Comparison of ENCODE assay signal across 3 cellular contexts in the genomic region with DNA sequence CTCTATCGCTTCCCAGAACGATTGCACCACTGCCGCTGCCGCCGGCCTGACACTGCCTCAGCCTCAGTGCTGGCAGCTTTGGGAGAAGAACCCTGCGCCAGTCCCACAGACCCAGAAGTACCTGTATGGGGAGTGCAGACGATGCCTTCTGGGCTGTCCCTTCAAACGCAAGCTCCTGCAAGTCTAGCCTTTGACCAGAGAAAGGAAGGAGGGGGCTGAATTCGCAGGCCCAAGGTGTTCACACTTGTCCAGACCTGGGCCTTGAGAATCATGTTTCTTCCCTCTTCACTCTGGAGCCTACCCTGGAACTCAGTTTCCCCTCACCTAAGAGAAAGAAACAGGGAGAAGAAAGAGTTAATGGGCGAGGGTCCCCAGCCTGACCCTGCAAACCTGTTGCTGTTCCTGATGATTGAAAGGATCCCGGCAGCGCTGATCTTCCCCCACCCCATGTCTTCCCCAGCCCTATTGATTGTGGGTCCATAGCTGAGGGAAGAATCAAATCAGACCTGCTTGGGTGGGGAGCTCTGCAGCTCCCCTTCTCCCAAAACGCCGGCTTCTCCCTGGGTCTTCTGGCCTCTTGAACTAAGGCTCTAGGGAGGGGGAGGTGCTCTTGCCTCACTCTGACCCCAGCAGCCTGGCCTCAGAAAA.
TF ChIP-seq lines count a peak whose summit lies in the region.

No MANE protein-coding gene starts in this region.

TF ChIP-seq in SK-N-SH, 30 proteins besides CTCF, POLR2A, EP300 and RAD21:
- TF ChIP-seq USF2 (IDR thresholded peaks at IDR 0.05; ENCODE audit: borderline replicate concordance, low read depth, low read length): no peak
- no peak for TF ChIP-seq MXI1 (IDR thresholded peaks at IDR 0.05; ENCODE audit: low read depth, low read length)
- no peak for TF ChIP-seq RXRA (IDR thresholded peaks at IDR 0.05; ENCODE audit: borderline replicate concordance, low read depth)
- TF ChIP-seq GATA2 (CRISPR knock-in tag; IDR thresholded peaks at IDR 0.05): no peak
- no peak for TF ChIP-seq USF1 (IDR thresholded peaks at IDR 0.05; ENCODE audit: borderline replicate concordance, low read depth)
- TF ChIP-seq, protein P1, sequence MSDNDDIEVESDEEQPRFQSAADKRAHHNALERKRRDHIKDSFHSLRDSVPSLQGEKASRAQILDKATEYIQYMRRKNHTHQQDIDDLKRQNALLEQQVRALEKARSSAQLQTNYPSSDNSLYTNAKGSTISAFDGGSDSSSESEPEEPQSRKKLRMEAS (IDR thresholded peaks at IDR 0.05; ENCODE audit: low read depth): no peak
- no peak for TF ChIP-seq FOSL2 (IDR thresholded peaks at IDR 0.05; ENCODE audit: borderline replicate concordance, low read depth)
TF ChIP-seq in SK-N-SH: peak in this region for 0.

TF ChIP-seq in SK-N-SH treated with all-trans-retinoic acid at 6 μM for 48 hours, 23 proteins besides CTCF, POLR2A, EP300 and RAD21:
- TF ChIP-seq ARNTL (CRISPR knock-in tag; IDR thresholded peaks at IDR 0.05; ENCODE audit: borderline replicate concordance, low read depth) (no peak), SNAI2 (CRISPR knock-in tag; IDR thresholded peaks at IDR 0.05) (no peak), TCF4 (CRISPR knock-in tag; IDR thresholded peaks at IDR 0.05; ENCODE audit: borderline replicate concordance) (no peak), BACH2 (CRISPR knock-in tag; IDR thresholded peaks at IDR 0.05; ENCODE audit: borderline replicate concordance) (no peak), ZNF565 (CRISPR knock-in tag; conservative IDR thresholded peaks at IDR 0.05; ENCODE audit: low read depth) (no peak), ZFP3 (CRISPR knock-in tag; IDR thresholded peaks at IDR 0.05) (no peak), ZC3H10 (CRISPR knock-in tag; IDR thresholded peaks at IDR 0.05) (no peak), ZNF70 (CRISPR knock-in tag; IDR thresholded peaks at IDR 0.05) (no peak), ESRRG (CRISPR knock-in tag; IDR thresholded peaks at IDR 0.05) (no peak), OSR1 (CRISPR knock-in tag; IDR thresholded peaks at IDR 0.05) (no peak), CREB5 (CRISPR knock-in tag; IDR thresholded peaks at IDR 0.05; ENCODE audit: low read depth) (no peak), PPARA (CRISPR knock-in tag; IDR thresholded peaks at IDR 0.05; ENCODE audit: borderline replicate concordance) (no peak), ZFP30 (CRISPR knock-in tag; IDR thresholded peaks at IDR 0.05) (no peak), TOX (CRISPR knock-in tag; IDR thresholded peaks at IDR 0.05; ENCODE audit: borderline replicate concordance) (no peak), ISL1 (CRISPR knock-in tag; IDR thresholded peaks at IDR 0.05) (no peak), RARB (CRISPR knock-in tag; IDR thresholded peaks at IDR 0.05) (no peak)
- TF ChIP-seq, protein P2, sequence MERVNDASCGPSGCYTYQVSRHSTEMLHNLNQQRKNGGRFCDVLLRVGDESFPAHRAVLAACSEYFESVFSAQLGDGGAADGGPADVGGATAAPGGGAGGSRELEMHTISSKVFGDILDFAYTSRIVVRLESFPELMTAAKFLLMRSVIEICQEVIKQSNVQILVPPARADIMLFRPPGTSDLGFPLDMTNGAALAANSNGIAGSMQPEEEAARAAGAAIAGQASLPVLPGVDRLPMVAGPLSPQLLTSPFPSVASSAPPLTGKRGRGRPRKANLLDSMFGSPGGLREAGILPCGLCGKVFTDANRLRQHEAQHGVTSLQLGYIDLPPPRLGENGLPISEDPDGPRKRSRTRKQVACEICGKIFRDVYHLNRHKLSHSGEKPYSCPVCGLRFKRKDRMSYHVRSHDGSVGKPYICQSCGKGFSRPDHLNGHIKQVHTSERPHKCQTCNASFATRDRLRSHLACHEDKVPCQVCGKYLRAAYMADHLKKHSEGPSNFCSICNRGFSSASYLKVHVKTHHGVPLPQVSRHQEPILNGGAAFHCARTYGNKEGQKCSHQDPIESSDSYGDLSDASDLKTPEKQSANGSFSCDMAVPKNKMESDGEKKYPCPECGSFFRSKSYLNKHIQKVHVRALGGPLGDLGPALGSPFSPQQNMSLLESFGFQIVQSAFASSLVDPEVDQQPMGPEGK (CRISPR knock-in tag; IDR thresholded peaks at IDR 0.05; ENCODE audit: borderline replicate concordance): no peak
- TF ChIP-seq, protein P3, sequence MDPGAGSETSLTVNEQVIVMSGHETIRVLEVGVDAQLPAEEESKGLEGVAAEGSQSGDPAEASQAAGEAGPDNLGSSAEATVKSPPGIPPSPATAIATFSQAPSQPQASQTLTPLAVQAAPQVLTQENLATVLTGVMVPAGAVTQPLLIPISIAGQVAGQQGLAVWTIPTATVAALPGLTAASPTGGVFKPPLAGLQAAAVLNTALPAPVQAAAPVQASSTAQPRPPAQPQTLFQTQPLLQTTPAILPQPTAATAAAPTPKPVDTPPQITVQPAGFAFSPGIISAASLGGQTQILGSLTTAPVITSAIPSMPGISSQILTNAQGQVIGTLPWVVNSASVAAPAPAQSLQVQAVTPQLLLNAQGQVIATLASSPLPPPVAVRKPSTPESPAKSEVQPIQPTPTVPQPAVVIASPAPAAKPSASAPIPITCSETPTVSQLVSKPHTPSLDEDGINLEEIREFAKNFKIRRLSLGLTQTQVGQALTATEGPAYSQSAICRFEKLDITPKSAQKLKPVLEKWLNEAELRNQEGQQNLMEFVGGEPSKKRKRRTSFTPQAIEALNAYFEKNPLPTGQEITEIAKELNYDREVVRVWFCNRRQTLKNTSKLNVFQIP (CRISPR knock-in tag; IDR thresholded peaks at IDR 0.05; ENCODE audit: borderline replicate concordance, low read depth): no peak

TF ChIP-seq in K562, 482 proteins besides CTCF, POLR2A, EP300 and RAD21 (continues in another document):
- no peak for TF ChIP-seq ETS2 (tag; IDR thresholded peaks at IDR 0.05; ENCODE audit: borderline replicate concordance, poor library complexity, severe bottlenecking)
- no peak for TF ChIP-seq ELK3 (CRISPR knock-in tag; IDR thresholded peaks at IDR 0.05)
- no peak for TF ChIP-seq XRCC4 (IDR thresholded peaks at IDR 0.05; ENCODE audit: extremely low read depth, insufficient read depth, insufficient read length)
- no peak for TF ChIP-seq MIER1 (IDR thresholded peaks at IDR 0.05; ENCODE audit: low read depth)
- TF ChIP-seq, protein P4, sequence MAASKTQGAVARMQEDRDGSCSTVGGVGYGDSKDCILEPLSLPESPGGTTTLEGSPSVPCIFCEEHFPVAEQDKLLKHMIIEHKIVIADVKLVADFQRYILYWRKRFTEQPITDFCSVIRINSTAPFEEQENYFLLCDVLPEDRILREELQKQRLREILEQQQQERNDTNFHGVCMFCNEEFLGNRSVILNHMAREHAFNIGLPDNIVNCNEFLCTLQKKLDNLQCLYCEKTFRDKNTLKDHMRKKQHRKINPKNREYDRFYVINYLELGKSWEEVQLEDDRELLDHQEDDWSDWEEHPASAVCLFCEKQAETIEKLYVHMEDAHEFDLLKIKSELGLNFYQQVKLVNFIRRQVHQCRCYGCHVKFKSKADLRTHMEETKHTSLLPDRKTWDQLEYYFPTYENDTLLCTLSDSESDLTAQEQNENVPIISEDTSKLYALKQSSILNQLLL (CRISPR knock-in tag; IDR thresholded peaks at IDR 0.05; ENCODE audit: borderline replicate concordance): no peak
- TF ChIP-seq TBP (optimal IDR thresholded peaks at IDR 0.05; ENCODE audit: low read depth, low read length): no peak
- 0 out of 2 replicates have a peak, but pooled peaks have one; percentile 2 for TF ChIP-seq CXXC5 (CRISPR knock-in tag; IDR thresholded peaks at IDR 0.05)
- TF ChIP-seq, protein P5, sequence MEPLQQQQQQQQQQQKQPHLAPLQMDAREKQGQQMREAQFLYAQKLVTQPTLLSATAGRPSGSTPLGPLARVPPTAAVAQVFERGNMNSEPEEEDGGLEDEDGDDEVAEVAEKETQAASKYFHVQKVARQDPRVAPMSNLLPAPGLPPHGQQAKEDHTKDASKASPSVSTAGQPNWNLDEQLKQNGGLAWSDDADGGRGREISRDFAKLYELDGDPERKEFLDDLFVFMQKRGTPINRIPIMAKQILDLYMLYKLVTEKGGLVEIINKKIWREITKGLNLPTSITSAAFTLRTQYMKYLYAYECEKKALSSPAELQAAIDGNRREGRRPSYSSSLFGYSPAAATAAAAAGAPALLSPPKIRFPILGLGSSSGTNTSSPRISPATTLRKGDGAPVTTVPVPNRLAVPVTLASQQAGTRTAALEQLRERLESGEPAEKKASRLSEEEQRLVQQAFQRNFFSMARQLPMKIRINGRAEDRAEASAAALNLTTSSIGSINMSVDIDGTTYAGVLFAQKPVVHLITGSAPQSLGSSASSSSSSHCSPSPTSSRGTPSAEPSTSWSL (CRISPR knock-in tag; IDR thresholded peaks at IDR 0.05; ENCODE audit: borderline replicate concordance): no peak
- no peak for TF ChIP-seq CHCHD3 (CRISPR knock-in tag; IDR thresholded peaks at IDR 0.05)
- TF ChIP-seq SMARCA4 (IDR thresholded peaks at IDR 0.05): no peak
- peak; percentile 51; the same call in 1 of the 2 replicates for TF ChIP-seq ZBTB17 (CRISPR knock-in tag; IDR thresholded peaks at IDR 0.05)
- no peak for TF ChIP-seq ZNF282 (CRISPR knock-in tag; IDR thresholded peaks at IDR 0.05)
- no peak for TF ChIP-seq ATF3 (IDR thresholded peaks at IDR 0.05)
- no peak for TF ChIP-seq ATF3 (CRISPR knock-in tag; conservative IDR thresholded peaks at IDR 0.05)
- TF ChIP-seq MEIS2 (IDR thresholded peaks at IDR 0.05; ENCODE audit: partially characterized antibody): no peak
- TF ChIP-seq ZNF175 (CRISPR knock-in tag; IDR thresholded peaks at IDR 0.05; ENCODE audit: low read depth): peak; percentile 14; the same call in 1 of the 2 replicates
- TF ChIP-seq, protein P6, sequence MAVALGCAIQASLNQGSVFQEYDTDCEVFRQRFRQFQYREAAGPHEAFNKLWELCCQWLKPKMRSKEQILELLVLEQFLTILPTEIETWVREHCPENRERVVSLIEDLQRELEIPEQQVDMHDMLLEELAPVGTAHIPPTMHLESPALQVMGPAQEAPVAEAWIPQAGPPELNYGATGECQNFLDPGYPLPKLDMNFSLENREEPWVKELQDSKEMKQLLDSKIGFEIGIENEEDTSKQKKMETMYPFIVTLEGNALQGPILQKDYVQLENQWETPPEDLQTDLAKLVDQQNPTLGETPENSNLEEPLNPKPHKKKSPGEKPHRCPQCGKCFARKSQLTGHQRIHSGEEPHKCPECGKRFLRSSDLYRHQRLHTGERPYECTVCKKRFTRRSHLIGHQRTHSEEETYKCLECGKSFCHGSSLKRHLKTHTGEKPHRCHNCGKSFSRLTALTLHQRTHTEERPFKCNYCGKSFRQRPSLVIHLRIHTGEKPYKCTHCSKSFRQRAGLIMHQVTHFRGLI (CRISPR knock-in tag; IDR thresholded peaks at IDR 0.05): no peak
- peak; percentile 91 for TF ChIP-seq CEBPB (tag; IDR thresholded peaks at IDR 0.05)
- no peak for TF ChIP-seq RFX7 (CRISPR knock-in tag; IDR thresholded peaks at IDR 0.05)
- no peak for TF ChIP-seq TAF1 (IDR thresholded peaks at IDR 0.05; ENCODE audit: control insufficient read depth, extremely low read depth, insufficient read depth, low read length, severe bottlenecking)
- no peak for TF ChIP-seq MEF2D (tag; conservative IDR thresholded peaks at IDR 0.05; ENCODE audit: low read depth)
- peak; percentile 60; the same call in 1 of the 2 replicates for TF ChIP-seq CEBPG (CRISPR knock-in tag; IDR thresholded peaks at IDR 0.05)
- no peak for TF ChIP-seq CEBPG (tag; conservative IDR thresholded peaks at IDR 0.05 in 1 of 2, IDR thresholded peaks at IDR 0.05 in 1 of 2)
- no peak for TF ChIP-seq ID3 (CRISPR knock-in tag; IDR thresholded peaks at IDR 0.05)
- no peak for TF ChIP-seq ID3 (tag; IDR thresholded peaks at IDR 0.05)
- no peak for TF ChIP-seq WHSC1 (IDR thresholded peaks at IDR 0.05; ENCODE audit: low read length)
- 0 out of 2 replicates have a peak, but pooled peaks have one; percentile 4 for TF ChIP-seq SMAD4 (CRISPR knock-in tag; conservative IDR thresholded peaks at IDR 0.05)
- no peak for TF ChIP-seq STAT6 (CRISPR knock-in tag; IDR thresholded peaks at IDR 0.05)
